ENCODE assay signal across 12 cellular contexts in the genomic region with DNA sequence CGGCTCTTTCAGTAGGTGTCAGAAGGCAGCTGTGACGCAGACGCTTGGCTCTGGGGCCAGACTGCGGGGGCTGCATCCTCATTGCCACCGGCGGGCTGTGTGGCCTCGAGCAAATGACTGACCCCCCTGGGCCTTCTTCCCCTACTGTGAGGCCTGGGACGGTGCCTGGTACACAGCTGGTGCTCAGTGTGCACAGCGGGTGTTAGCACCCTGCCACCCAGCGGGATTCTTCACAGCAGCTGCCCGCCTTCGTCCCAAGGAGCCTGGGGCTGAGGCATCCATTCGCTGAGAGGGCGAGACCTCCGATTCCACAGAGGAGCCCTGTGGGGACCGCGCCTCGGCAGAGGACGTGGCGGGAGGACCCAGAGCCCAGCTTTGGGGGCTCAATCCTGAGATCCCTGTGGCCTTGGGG. TPM values are rescaled to one million over a fixed set of nuclear protein-coding genes. Genes with fewer than 3 reads are reported as not detected.
DNase-seq lines count a peak whose midpoint lies in the region; ATAC-seq, FAIRE-seq and TF ChIP-seq lines count a peak whose summit lies in the region.
"Had no signal": no experiment of that assay in that cellular context is flagged by ENCODE, and none has a peak within 500 bp of the region (broad histone marks: within the 10 kb centered on the region; RNA-seq: fewer than 3 reads in every experiment).

No MANE protein-coding gene starts in this region.

- no peaks in the 10 kb centered on the region for H3K27me3 ChIP-seq in ascending aorta
- no peaks in the 10 kb centered on the region for H3K27me3 ChIP-seq in HepG2 (ENCODE audit: control insufficient read depth in 1 of 2, insufficient read depth in 2 of 2, low read length in 2 of 2)
- peaks cover 0 to 4% (median 0%) of the 10 kb centered on the region in 5 donors for H3K27me3 ChIP-seq in subcutaneous abdominal adipose tissue (ENCODE audit: control insufficient read depth in 5 of 5, insufficient read depth in 4 of 5, low read length in 5 of 5)

- FAIRE-seq in HepG2 (lab: Jason Lieb, UNC), result no peak
- FAIRE-seq: H1 had no signal

- H2AFZ ChIP-seq in HepG2 (ENCODE audit: low read length), result no peak overlapping the region

- TF ChIP-seq CTCF in HEK293 (tag by site-specific recombination; IDR thresholded peaks at IDR 0.05) (no peak), ascending aorta (IDR thresholded peaks at IDR 0.05) (no peak), HepG2 (CRISPR knock-in tag; IDR thresholded peaks at IDR 0.05) (no peak), mucosa of descending colon (IDR thresholded peaks at IDR 0.05) (no peak), GM20000 (IDR thresholded peaks at IDR 0.05; ENCODE audit: extremely low read depth, missing control alignments) (no peak)

- ATAC-seq in HepG2 (no peak; the same call in 2 of the 3 replicates), mucosa of descending colon (no peak)

- H3K4me2 ChIP-seq in HepG2 (ENCODE audit: low read depth, low read length), result peak overlapping the region; percentile 68

- in situ Hi-C loops in HepG2 (cut with HindIII; ENCODE audit: extremely low pct_ligation_motif_present, low pct_unique_long_range_greater_than_20kb), result no loop called here

- H3K9ac ChIP-seq in HepG2 (ENCODE audit: insufficient read depth, low read depth, low read length), result peak overlapping the region; percentile 74
- peak overlapping the region in 3 of 5 donors; percentile 10 to 68 (median 53) for H3K9ac ChIP-seq in subcutaneous abdominal adipose tissue (ENCODE audit: low read length in 5 of 5)

- POLR2A ChIA-PET in HEK293 (lab: Yijun Ruan, JAX), result interaction anchor here (0.5 kb wide), 1 partner anchor 285 kb away, joined by 3 read pairs; no protein-coding TSS in a partner anchor
- POLR2A ChIA-PET in HepG2 (lab: Yijun Ruan, JAX), result interaction anchor here (0.8 to 3.7 kb wide), 6 partner anchors 10 to 285 kb away, joined by 4 to 36 read pairs (median 10); a partner anchor contains a TSS

- no peak for TF ChIP-seq RAD21 in HepG2 (CRISPR knock-in tag; IDR thresholded peaks at IDR 0.05)

- no peaks in the 10 kb centered on the region for H4K20me1 ChIP-seq in HepG2 (ENCODE audit: insufficient read depth, low read length)

- TF ChIP-seq POLR2A in HepG2 (IDR thresholded peaks at IDR 0.05; ENCODE audit: insufficient read depth in 1 of 2, low read depth in 2 of 2, low read length in 2 of 2), result no peak

- BruUV-seq in HepG2 (replicated peaks; lab: Mats Ljungman, UMichigan), result no TSS peak

- H3K79me2 ChIP-seq in HepG2 (ENCODE audit: insufficient read depth, low read length), result peaks cover 55% of the 10 kb centered on the region

- TF ChIP-seq EP300 in HepG2 (IDR thresholded peaks at IDR 0.05; ENCODE audit: low read depth in 2 of 2, low read length in 2 of 2), result no peak
- no peak for TF ChIP-seq EP300 in HepG2 (CRISPR knock-in tag; IDR thresholded peaks at IDR 0.05; ENCODE audit: borderline replicate concordance)

- H3K9me3 ChIP-seq in HEK293 (ENCODE audit: control insufficient read depth, insufficient read depth, low read depth, low read length) (no peaks in the 10 kb centered on the region), ascending aorta (no peaks in the 10 kb centered on the region), HepG2 (ENCODE audit: low read length) (no peaks in the 10 kb centered on the region), subcutaneous abdominal adipose tissue (ENCODE audit: control insufficient read depth in 5 of 5, low read length in 5 of 5) (no peaks in the 10 kb centered on the region), mucosa of descending colon (no peaks in the 10 kb centered on the region)

- 93% methylated on average over 17 of the region's 20 CpGs for WGBS in HepG2 (ENCODE audit: low lambda C conversion rate)

- H3K36me3 ChIP-seq in HEK293 (ENCODE audit: control insufficient read depth in 2 of 2, insufficient read depth in 1 of 2, low read length in 2 of 2) (peaks cover 0 to 12% of the 10 kb centered on the region in 2 experiments; a peak in 1 of 3 replicates), ascending aorta (no peaks in the 10 kb centered on the region), HepG2 (replicated peaks in 1 of 2; ENCODE audit: control insufficient read depth in 1 of 2, insufficient read depth in 2 of 2, low read length in 2 of 2) (peaks cover 6 to 58% of the 10 kb centered on the region in 2 experiments; a peak in 4 of 5 replicates), subcutaneous abdominal adipose tissue (ENCODE audit: control insufficient read depth in 5 of 5, insufficient read depth in 5 of 5, low read length in 5 of 5) (peaks cover 0 to 5% (median 0%) of the 10 kb centered on the region in 5 donors), mucosa of descending colon (ENCODE audit: low read depth) (peaks cover 5% of the 10 kb centered on the region)

- H3K27ac ChIP-seq in HEK293 (ENCODE audit: extremely low read depth, low read depth, low read length) (no peak overlapping the region), ascending aorta (peak overlapping the region; percentile 89 to 91), HepG2 (ENCODE audit: extremely low read length, insufficient read depth, low read length) (peak overlapping the region; percentile 78), subcutaneous abdominal adipose tissue (ENCODE audit: low read depth, low read length) (peak overlapping the region; percentile 84)

- intact Hi-C loops in ascending aorta (cut with DNase I), result loop anchor here (1.0 to 5.0 kb wide), 3 partner anchors 29 to 154 kb away; no protein-coding TSS in a partner anchor
- intact Hi-C loops in HepG2 (cut with micrococcal nuclease; ENCODE audit: unreplicated experiment), result loop anchor here (1.0 kb wide), 1 partner anchor 14 kb away; no protein-coding TSS in a partner anchor
- intact Hi-C loops in mucosa of descending colon (cut with DNase I, micrococcal nuclease), result no loop called here

- DNase-seq in ascending aorta (ENCODE audit: low spot score in 2 of 2), result no peak
- no peak for DNase-seq in HepG2 (ENCODE audit: low spot score)
- DNase-seq in effector CD4-positive, alpha-beta T cell, result no peak
- no peak for DNase-seq in mucosa of descending colon
- no peak for DNase-seq in stimulated activated CD4-positive, alpha-beta T cell treated with anti-CD3 and anti-CD28 coated beads, Interleukin-15, amount 100 ng/mL, for 24 hours
- no peak for DNase-seq in GM20000 (ENCODE audit: low spot score)
- DNase-seq: cerebellar nuclear complex, mesendoderm, NCI-H69 had no signal

- peaks cover 9% of the 10 kb centered on the region for H3K4me1 ChIP-seq in HEK293 (ENCODE audit: control insufficient read depth, insufficient read depth, low read length)
- H3K4me1 ChIP-seq in ascending aorta, result peaks cover 4 to 14% of the 10 kb centered on the region in 2 donors
- peaks cover 33% of the 10 kb centered on the region for H3K4me1 ChIP-seq in HepG2 (ENCODE audit: insufficient read depth, low read length)
- H3K4me1 ChIP-seq in subcutaneous abdominal adipose tissue (ENCODE audit: control insufficient read depth in 5 of 5, insufficient read depth in 5 of 5, low read length in 5 of 5), result peaks cover 5 to 49% (median 26%) of the 10 kb centered on the region in 5 donors
- peaks cover 33% of the 10 kb centered on the region for H3K4me1 ChIP-seq in mucosa of descending colon (ENCODE audit: low read depth)

- CTCF ChIA-PET in HEK293 (lab: Yijun Ruan, JAX), result interaction anchor here (1.0 kb wide), 1 partner anchor 138 kb away, joined by 3 read pairs; no protein-coding TSS in a partner anchor
- CTCF ChIA-PET in HepG2 (lab: Yijun Ruan, JAX; ENCODE audit: low intra/inter-chr PET ratio, low total read pairs), result no interaction called here

- H3K4me3 ChIP-seq in HEK293 (ENCODE audit: low read depth, low read length) (no peak overlapping the region), ascending aorta (peak overlapping the region; percentile 25 to 45), HepG2 (replicated peaks in 1 of 3; ENCODE audit: insufficient read depth in 1 of 3, low read depth in 2 of 3, low read length in 3 of 3) (no peak overlapping the region), subcutaneous abdominal adipose tissue (ENCODE audit: low read depth in 1 of 5, low read length in 5 of 5) (peak overlapping the region in 2 of 5 donors; percentile 47 to 54), mucosa of descending colon (no peak overlapping the region)

RNA-seq across cellular contexts. Expression of a gene that starts 10.6 kb away (rescaled TPM):
- total RNA-seq in ascending aorta (160 TPM), HepG2 (2016; rRNA removed; fragmentation: Illumina TruSeq; extraction: Trizol) (23.8 and 55.5 TPM in 2 replicates), mucosa of descending colon (10 to 100 TPM; 13.3 to 18.5 (median 15.0) TPM)
- total RNA-seq in HepG2 (2016; cell fraction: cytosol; rRNA removed; fragmentation: Illumina TruSeq; extraction: Trizol; ENCODE audit: low read depth), result 21.3 and 22.4 TPM in 2 replicates
- 20.7 and 58.6 TPM in 2 replicates for total RNA-seq in HepG2 (2016; cell fraction: insoluble cytoplasmic fraction; rRNA removed; fragmentation: Illumina TruSeq; extraction: Trizol)
- total RNA-seq in HepG2 (2016; cell fraction: membrane; rRNA removed; fragmentation: Illumina TruSeq; extraction: Trizol), result 31.3 and 32.0 TPM in 2 replicates
- total RNA-seq in HepG2 (2016; cell fraction: nucleus; rRNA removed; fragmentation: Illumina TruSeq; extraction: Trizol), result 55.7 and 65.4 TPM in 2 replicates
- polyA plus RNA-seq in HepG2 (2011; rRNA removed), result 91.3 and 112 TPM in 2 replicates
- 53.2 and 96.9 TPM in 2 replicates for polyA plus RNA-seq in HepG2 (2011; cell fraction: cytosol; rRNA removed)
- 133 and 239 TPM in 2 replicates for polyA plus RNA-seq in HepG2 (2011; cell fraction: nucleus; rRNA removed)
- 48.1 and 97.6 TPM in 2 replicates for polyA plus RNA-seq in HepG2 (2012)
- 14.3 and 17.6 TPM in 2 replicates for polyA plus RNA-seq in HepG2 (2016; cell fraction: cytosol; fragmentation: Illumina TruSeq; extraction: Trizol; ENCODE audit: low read depth)
- polyA plus RNA-seq in HepG2 (2016; cell fraction: insoluble cytoplasmic fraction; fragmentation: Illumina TruSeq; extraction: Trizol; ENCODE audit: low read depth), result 25.9 and 26.2 TPM in 2 replicates
- polyA plus RNA-seq in HepG2 (2016; cell fraction: membrane; fragmentation: Illumina TruSeq; extraction: Trizol; ENCODE audit: low read depth), result 21.9 and 22.4 TPM in 2 replicates
- polyA plus RNA-seq in HepG2 (2016; cell fraction: nucleus; fragmentation: Illumina TruSeq; extraction: Trizol; ENCODE audit: insufficient read depth, low read depth), result 114 and 125 TPM in 2 replicates
- 44.0 and 104 TPM in 2 replicates for polyA minus RNA-seq in HepG2 (2011; rRNA and poly(A)+ RNA removed; ENCODE audit: low replicate concordance)
- polyA minus RNA-seq in HepG2 (2011; cell fraction: cytosol; rRNA and poly(A)+ RNA removed), result 27.7 and 39.2 TPM in 2 replicates
- polyA minus RNA-seq in HepG2 (2011; cell fraction: nucleus; rRNA and poly(A)+ RNA removed), result 31.2 and 42.4 TPM in 2 replicates

RNA-seq across cellular contexts. Expression of a gene that starts 55.7 kb away (rescaled TPM):
- total RNA-seq in ascending aorta (not detected), HepG2 (2016; rRNA removed; fragmentation: Illumina TruSeq; extraction: Trizol) (0.09 TPM in 1 of 2 replicates, not detected in the other), mucosa of descending colon (10 to 100 TPM in 1 of 3 donors, under 1 TPM in 1, not detected in 1; 0.31 to 22.1 TPM)
- not detected in 2 replicates for total RNA-seq in HepG2 (2016; cell fraction: cytosol; rRNA removed; fragmentation: Illumina TruSeq; extraction: Trizol; ENCODE audit: low read depth)
- total RNA-seq in HepG2 (2016; cell fraction: insoluble cytoplasmic fraction; rRNA removed; fragmentation: Illumina TruSeq; extraction: Trizol), result 0.04 TPM in 1 of 2 replicates, not detected in the other
- total RNA-seq in HepG2 (2016; cell fraction: membrane; rRNA removed; fragmentation: Illumina TruSeq; extraction: Trizol), result 0.09 TPM in 1 of 2 replicates, not detected in the other
- 0.12 TPM in 1 of 2 replicates, not detected in the other for total RNA-seq in HepG2 (2016; cell fraction: nucleus; rRNA removed; fragmentation: Illumina TruSeq; extraction: Trizol)
- polyA plus RNA-seq in HepG2 (2011; rRNA removed), result 0.12 and 0.17 TPM in 2 replicates
- 0.09 and 0.12 TPM in 2 replicates for polyA plus RNA-seq in HepG2 (2011; cell fraction: cytosol; rRNA removed)
- polyA plus RNA-seq in HepG2 (2011; cell fraction: nucleus; rRNA removed), result 0.38 and 0.51 TPM in 2 replicates
- 0.09 and 0.19 TPM in 2 replicates for polyA plus RNA-seq in HepG2 (2012)
- not detected in 2 replicates for polyA plus RNA-seq in HepG2 (2016; cell fraction: cytosol; fragmentation: Illumina TruSeq; extraction: Trizol; ENCODE audit: low read depth)
- 0.08 TPM in 1 of 2 replicates, not detected in the other for polyA plus RNA-seq in HepG2 (2016; cell fraction: insoluble cytoplasmic fraction; fragmentation: Illumina TruSeq; extraction: Trizol; ENCODE audit: low read depth)
- 0.05 TPM in 1 of 2 replicates, not detected in the other for polyA plus RNA-seq in HepG2 (2016; cell fraction: membrane; fragmentation: Illumina TruSeq; extraction: Trizol; ENCODE audit: low read depth)
- polyA plus RNA-seq in HepG2 (2016; cell fraction: nucleus; fragmentation: Illumina TruSeq; extraction: Trizol; ENCODE audit: insufficient read depth, low read depth), result 0.35 and 0.41 TPM in 2 replicates
- 0.24 TPM in 1 of 2 replicates, not detected in the other for polyA minus RNA-seq in HepG2 (2011; rRNA and poly(A)+ RNA removed; ENCODE audit: low replicate concordance)
- polyA minus RNA-seq in HepG2 (2011; cell fraction: cytosol; rRNA and poly(A)+ RNA removed), result not detected in 2 replicates
- 0.12 and 0.13 TPM in 2 replicates for polyA minus RNA-seq in HepG2 (2011; cell fraction: nucleus; rRNA and poly(A)+ RNA removed)

Comparison
In these comparisons a context has a peak if more than half of its experiments do, and no peak if none do; other contexts are left out.
1. H3K4me3 ChIP-seq: peak in ascending aorta (2 of 2); none in HEK293 (single experiment), HepG2 (0 of 3) and mucosa of descending colon (single experiment).
2. intact Hi-C loops: an anchor here in ascending aorta (1.0 to 5.0 kb wide) and HepG2 (1.0 kb wide); none called in mucosa of descending colon.